In the genomic region with DNA sequence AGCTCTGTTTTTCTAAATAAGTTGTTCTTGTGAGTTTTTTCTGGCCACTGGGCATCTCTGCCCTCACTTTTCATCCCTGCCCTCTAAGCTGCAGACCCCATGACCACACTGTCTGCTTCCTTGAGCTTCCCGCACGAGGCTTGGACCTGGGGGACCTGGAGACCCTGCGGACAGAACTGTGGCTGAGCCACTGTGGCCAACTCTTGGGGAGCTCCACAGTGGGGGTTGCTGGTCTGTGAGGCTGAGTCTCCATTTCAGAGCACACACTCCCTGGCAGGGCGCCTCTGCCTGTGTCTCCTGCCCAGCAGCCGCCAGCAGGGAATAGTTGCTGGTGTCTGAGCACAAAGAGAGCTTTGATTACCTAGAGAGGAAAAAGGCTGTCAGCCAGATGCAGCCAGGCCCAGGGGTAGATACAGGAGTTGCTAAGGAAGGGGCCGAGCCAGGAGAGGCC, we compare ENCODE assay signal across 16 cellular contexts. TPM values are rescaled to one million over a fixed set of nuclear protein-coding genes. Genes with fewer than 3 reads are reported as not detected.
DNase-seq lines count a peak whose midpoint lies in the region; ATAC-seq, FAIRE-seq and TF ChIP-seq lines count a peak whose summit lies in the region.
"Had no signal": no experiment of that assay in that cellular context is flagged by ENCODE, and none has a peak within 500 bp of the region (broad histone marks: within the 10 kb centered on the region; RNA-seq: fewer than 3 reads in every experiment).

No MANE protein-coding gene starts in this region.

- intact Hi-C loops in sciatic nerve (cut with DNase I) (no loop called here), left colon (cut with DNase I, micrococcal nuclease) (no loop called here), tibial artery (cut with DNase I; ENCODE audit: low total_unique reads) (no loop called here)

- peak; percentile 88 for ATAC-seq in sciatic nerve
- ATAC-seq in left colon: no peak

- H3K36me3 ChIP-seq in tibial artery: no peaks in the 10 kb centered on the region
- H3K36me3 ChIP-seq: tibial nerve had no signal

- peaks cover 0 to 8% (median 0%) of the 10 kb centered on the region in 4 donors for H3K4me1 ChIP-seq in tibial artery

- H3K9me3 ChIP-seq in tibial artery: no peaks in the 10 kb centered on the region
- H3K9me3 ChIP-seq: tibial nerve had no signal

- in situ Hi-C loops in astrocyte of the cerebellum (cut with HindIII; ENCODE audit: low sequenced_read_pairs): no loop called here

- H3K4me3 ChIP-seq in astrocyte of the cerebellum (ENCODE audit: low read depth, low read length): no peak overlapping the region
- no peak overlapping the region for H3K4me3 ChIP-seq in tibial artery
- H3K4me3 ChIP-seq: skin epidermis, tibial nerve had no signal

- no peak overlapping the region for H3K27ac ChIP-seq in tibial artery
- H3K27ac ChIP-seq: 22Rv1 had no signal

- no peaks in the 10 kb centered on the region for H3K27me3 ChIP-seq in tibial artery
- H3K27me3 ChIP-seq: tibial nerve had no signal

- no peak for FAIRE-seq in RCC 7860 (lab: Jason Lieb, UNC)
- FAIRE-seq: bronchial epithelial cell had no signal

- DNase-seq in DMS 273 (lab: John Stamatoyannopoulos, UW; ENCODE audit: unreplicated experiment): peak; percentile 43
- DNase-seq in DMS 273 treated with DMSO at 0.1 percent for 48 hours (lab: John Stamatoyannopoulos, UW): no peak
- peak; percentile 31 for DNase-seq in astrocyte of the cerebellum (ENCODE audit: low read depth)
- peak in 30 of 51 donors; percentile 11 to 82 (median 53) for DNase-seq in hypothalamus (lab: John Stamatoyannopoulos, UW)
- DNase-seq in sciatic nerve (ENCODE audit: low spot score): no peak
- DNase-seq in left colon: no peak
- DNase-seq in tibial artery: no peak
- no peak for DNase-seq in RCC 7860 (ENCODE audit: low spot score)
- DNase-seq: activated CD4-positive, alpha-beta T cell treated with anti-CD3 and anti-CD28 coated beads, Interleukin-2, amount 50 U/mL, for 48 hours; activated gamma-delta T cell treated with Interleukin-2 at 50 U/mL for 16 hours; RPMI8226; T-helper 9 cell had no signal

- TF ChIP-seq CTCF in astrocyte of the cerebellum (IDR thresholded peaks at IDR 0.05; ENCODE audit: low read depth, low read length, missing control alignments) (no peak), tibial artery (IDR thresholded peaks at IDR 0.05) (no peak)

RNA-seq across cellular contexts. Expression of a gene that starts 13.1 kb away (rescaled TPM):
- total RNA-seq in sciatic nerve: 22.1 TPM
- total RNA-seq in left colon: 10 to 100 TPM; 22.9 to 26.3 TPM

Comparison
In these comparisons a context has a peak if more than half of its experiments do, and no peak if none do; other contexts are left out.
1. DNase-seq: peak in DMS 273 (single experiment), astrocyte of the cerebellum (single experiment) and hypothalamus (30 of 51); none in DMS 273 treated with DMSO at 0.1 percent for 48 hours (single experiment), sciatic nerve (single experiment), left colon (0 of 2), tibial artery (0 of 2) and RCC 7860 (single experiment).